ENCODE assay signal across 2 cellular contexts in the genomic region with DNA sequence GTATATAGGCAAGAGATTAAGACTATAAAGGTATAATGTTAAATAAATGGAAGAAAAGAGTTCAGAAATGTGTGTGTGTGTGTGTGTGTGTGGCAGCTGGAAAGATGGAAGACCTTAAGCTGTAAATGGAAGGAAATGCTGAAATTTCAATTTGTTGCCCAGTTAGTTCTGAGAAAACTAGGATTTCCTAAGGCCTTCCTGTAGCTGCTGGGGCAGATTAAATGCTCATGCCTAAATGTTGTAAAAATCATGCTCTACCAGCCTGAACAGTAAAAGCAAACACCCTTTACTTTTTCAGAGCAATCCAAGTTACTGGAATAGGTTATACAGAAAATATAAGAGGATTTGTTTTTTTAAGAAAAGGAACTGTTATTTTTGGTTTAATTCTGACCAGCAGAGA.
TF ChIP-seq lines count a peak whose summit lies in the region.

No MANE protein-coding gene starts in this region.

TF ChIP-seq in IMR-90, 13 proteins besides CTCF, POLR2A, EP300 and RAD21:
- TF ChIP-seq NFE2L2 (IDR thresholded peaks at IDR 0.05; ENCODE audit: low read depth, low read length) = no peak
- no peak for TF ChIP-seq CHD1 (IDR thresholded peaks at IDR 0.05; ENCODE audit: low read depth, low read length)
- TF ChIP-seq MAZ (IDR thresholded peaks at IDR 0.05; ENCODE audit: borderline replicate concordance, low read depth, low read length) = no peak
- no peak for TF ChIP-seq FOS (IDR thresholded peaks at IDR 0.05; ENCODE audit: low read depth, low read length)
- TF ChIP-seq MAFK (IDR thresholded peaks at IDR 0.05; ENCODE audit: low read depth, low read length) = no peak
- no peak for TF ChIP-seq RFX5 (IDR thresholded peaks at IDR 0.05; ENCODE audit: low read depth, low read length)
- no peak for TF ChIP-seq BHLHE40 (IDR thresholded peaks at IDR 0.05; ENCODE audit: low read depth, low read length)
- no peak for TF ChIP-seq CEBPB (IDR thresholded peaks at IDR 0.05; ENCODE audit: low read depth, low read length)
- TF ChIP-seq MXI1 (IDR thresholded peaks at IDR 0.05; ENCODE audit: borderline replicate concordance, low read depth, low read length) = no peak
- TF ChIP-seq SMC3 (IDR thresholded peaks at IDR 0.05; ENCODE audit: low read depth, low read length) = no peak
- no peak for TF ChIP-seq ELK1 (IDR thresholded peaks at IDR 0.05; ENCODE audit: borderline replicate concordance, low read depth, low read length)
- TF ChIP-seq USF2 (IDR thresholded peaks at IDR 0.05; ENCODE audit: low read depth, low read length) = no peak
- no peak for TF ChIP-seq RCOR1 (IDR thresholded peaks at IDR 0.05; ENCODE audit: insufficient replicate concordance, low read length)

TF ChIP-seq in WTC11, 78 proteins besides CTCF, POLR2A, EP300 and RAD21:
- no peak for TF ChIP-seq TEAD1 (CRISPR knock-in tag; IDR thresholded peaks at IDR 0.05)
- TF ChIP-seq, protein P1, sequence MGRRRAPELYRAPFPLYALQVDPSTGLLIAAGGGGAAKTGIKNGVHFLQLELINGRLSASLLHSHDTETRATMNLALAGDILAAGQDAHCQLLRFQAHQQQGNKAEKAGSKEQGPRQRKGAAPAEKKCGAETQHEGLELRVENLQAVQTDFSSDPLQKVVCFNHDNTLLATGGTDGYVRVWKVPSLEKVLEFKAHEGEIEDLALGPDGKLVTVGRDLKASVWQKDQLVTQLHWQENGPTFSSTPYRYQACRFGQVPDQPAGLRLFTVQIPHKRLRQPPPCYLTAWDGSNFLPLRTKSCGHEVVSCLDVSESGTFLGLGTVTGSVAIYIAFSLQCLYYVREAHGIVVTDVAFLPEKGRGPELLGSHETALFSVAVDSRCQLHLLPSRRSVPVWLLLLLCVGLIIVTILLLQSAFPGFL (CRISPR knock-in tag; IDR thresholded peaks at IDR 0.05; ENCODE audit: borderline replicate concordance) = no peak
- no peak for TF ChIP-seq TCF7 (CRISPR knock-in tag; IDR thresholded peaks at IDR 0.05; ENCODE audit: low read depth)
- TF ChIP-seq NR3C1 (CRISPR knock-in tag; conservative IDR thresholded peaks at IDR 0.05; ENCODE audit: low read depth) = no peak
- no peak for TF ChIP-seq ZNF281 (CRISPR knock-in tag; IDR thresholded peaks at IDR 0.05)
- TF ChIP-seq GTF2I (CRISPR knock-in tag; conservative IDR thresholded peaks at IDR 0.05) = no peak
- TF ChIP-seq NFE2L1 (CRISPR knock-in tag; IDR thresholded peaks at IDR 0.05) = no peak
- TF ChIP-seq, protein P2, sequence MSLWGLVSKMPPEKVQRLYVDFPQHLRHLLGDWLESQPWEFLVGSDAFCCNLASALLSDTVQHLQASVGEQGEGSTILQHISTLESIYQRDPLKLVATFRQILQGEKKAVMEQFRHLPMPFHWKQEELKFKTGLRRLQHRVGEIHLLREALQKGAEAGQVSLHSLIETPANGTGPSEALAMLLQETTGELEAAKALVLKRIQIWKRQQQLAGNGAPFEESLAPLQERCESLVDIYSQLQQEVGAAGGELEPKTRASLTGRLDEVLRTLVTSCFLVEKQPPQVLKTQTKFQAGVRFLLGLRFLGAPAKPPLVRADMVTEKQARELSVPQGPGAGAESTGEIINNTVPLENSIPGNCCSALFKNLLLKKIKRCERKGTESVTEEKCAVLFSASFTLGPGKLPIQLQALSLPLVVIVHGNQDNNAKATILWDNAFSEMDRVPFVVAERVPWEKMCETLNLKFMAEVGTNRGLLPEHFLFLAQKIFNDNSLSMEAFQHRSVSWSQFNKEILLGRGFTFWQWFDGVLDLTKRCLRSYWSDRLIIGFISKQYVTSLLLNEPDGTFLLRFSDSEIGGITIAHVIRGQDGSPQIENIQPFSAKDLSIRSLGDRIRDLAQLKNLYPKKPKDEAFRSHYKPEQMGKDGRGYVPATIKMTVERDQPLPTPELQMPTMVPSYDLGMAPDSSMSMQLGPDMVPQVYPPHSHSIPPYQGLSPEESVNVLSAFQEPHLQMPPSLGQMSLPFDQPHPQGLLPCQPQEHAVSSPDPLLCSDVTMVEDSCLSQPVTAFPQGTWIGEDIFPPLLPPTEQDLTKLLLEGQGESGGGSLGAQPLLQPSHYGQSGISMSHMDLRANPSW (CRISPR knock-in tag; conservative IDR thresholded peaks at IDR 0.05; ENCODE audit: low read depth) = no peak
- TF ChIP-seq CBFB (CRISPR knock-in tag; IDR thresholded peaks at IDR 0.05; ENCODE audit: low read depth) = no peak
- no peak for TF ChIP-seq ZNF396 (CRISPR knock-in tag; IDR thresholded peaks at IDR 0.05; ENCODE audit: borderline replicate concordance)
- TF ChIP-seq E2F1 (CRISPR knock-in tag; IDR thresholded peaks at IDR 0.05) = no peak
- TF ChIP-seq ZNF121 (CRISPR knock-in tag; IDR thresholded peaks at IDR 0.05) = no peak
